Comparison of ENCODE assay signal across 9 cellular contexts in genomic region chr17:57892820-57893595, GRCh38. TPM values are rescaled to one million over a fixed set of nuclear protein-coding genes. Genes with fewer than 3 reads are reported as not detected.
A peak's percentile ranks its signal among the peaks of the same experiment; 100 is the strongest.
DNase-seq lines count a peak whose midpoint lies in the region; ATAC-seq and TF ChIP-seq lines count a peak whose summit lies in the region.
"Had no signal": no experiment of that assay in that cellular context is flagged by ENCODE, and none has a peak within 500 bp of the region (broad histone marks: within the 10 kb centered on the region; RNA-seq: fewer than 3 reads in every experiment).

No MANE protein-coding gene starts in this region.

- no peak for DNase-seq in activated naive CD8-positive, alpha-beta T cell treated with anti-CD3 and anti-CD28 coated beads, Interleukin-2, amount 10 ng/mL, durations not matched to agents 7 days and 5 days
- DNase-seq in activated naive CD8-positive, alpha-beta T cell treated with anti-CD3 and anti-CD28 coated beads for 36 hours, result no peak
- peak; percentile 99 for DNase-seq in coronary artery (ENCODE audit: low spot score)
- peak; percentile 69 to 90 for DNase-seq in left colon
- DNase-seq in spleen, result peak; percentile 90
- DNase-seq in NCI-H128 (lab: John Stamatoyannopoulos, UW; ENCODE audit: unreplicated experiment), result no peak
- DNase-seq in NCI-H1694 (lab: John Stamatoyannopoulos, UW), result no peak

- H3K4me1 ChIP-seq in OCI-LY1 (ENCODE audit: insufficient read depth, low read length, severe bottlenecking) (no peaks in the 10 kb centered on the region), spleen (peaks cover 7 to 83% (median 47%) of the 10 kb centered on the region in 6 donors)

- no peak overlapping the region for H3K27ac Mint-ChIP-seq in activated naive CD8-positive, alpha-beta T cell treated with anti-CD3 and anti-CD28 coated beads, Interleukin-2, amount 10 ng/mL, durations not matched to agents 7 days and 5 days
- no peak overlapping the region for H3K27ac Mint-ChIP-seq in activated naive CD8-positive, alpha-beta T cell treated with anti-CD3 and anti-CD28 coated beads for 36 hours
- H3K27ac Mint-ChIP-seq: activated naive CD4-positive, alpha-beta T cell treated with anti-CD3 and anti-CD28 coated beads, Interleukin-2, amount 50 U/mL, for 24 hours had no signal

- peaks cover 9% of the 10 kb centered on the region for H3K4me1 Mint-ChIP-seq in activated naive CD8-positive, alpha-beta T cell treated with anti-CD3 and anti-CD28 coated beads, Interleukin-2, amount 10 ng/mL, durations not matched to agents 7 days and 5 days
- H3K4me1 Mint-ChIP-seq in activated naive CD8-positive, alpha-beta T cell treated with anti-CD3 and anti-CD28 coated beads for 36 hours, result peaks cover 2% of the 10 kb centered on the region

- H3K27ac ChIP-seq in OCI-LY1 (ENCODE audit: low read depth, low read length, poor library complexity, severe bottlenecking), result no peak overlapping the region
- peak overlapping the region; percentile 91 to 98 for H3K27ac ChIP-seq in coronary artery
- peak overlapping the region; percentile 53 to 92 (median 86) for H3K27ac ChIP-seq in spleen

- no peaks in the 10 kb centered on the region for H3K79me2 ChIP-seq in OCI-LY1 (ENCODE audit: insufficient read depth, low read length)

- H3K9me3 Mint-ChIP-seq in activated naive CD8-positive, alpha-beta T cell treated with anti-CD3 and anti-CD28 coated beads, Interleukin-2, amount 10 ng/mL, durations not matched to agents 7 days and 5 days, result no peaks in the 10 kb centered on the region
- H3K9me3 Mint-ChIP-seq in activated naive CD8-positive, alpha-beta T cell treated with anti-CD3 and anti-CD28 coated beads for 36 hours, result no peaks in the 10 kb centered on the region
- H3K9me3 Mint-ChIP-seq: activated naive CD4-positive, alpha-beta T cell treated with anti-CD3 and anti-CD28 coated beads, Interleukin-2, amount 50 U/mL, for 24 hours had no signal

- POLR2A ChIA-PET in activated naive CD8-positive, alpha-beta T cell treated with anti-CD3 and anti-CD28 coated beads, Interleukin-2, amount 10 ng/mL, durations not matched to agents 7 days and 5 days (lab: Charles Lee), result interaction anchor here (1.0 to 1.3 kb wide), 4 partner anchors 19 to 104 kb away, joined by 3 to 5 read pairs (median 4); partner anchors contain the start of gene VEZF1

- H3K36me3 ChIP-seq in OCI-LY1 (ENCODE audit: insufficient read depth, low read length) (no peaks in the 10 kb centered on the region), spleen (no peaks in the 10 kb centered on the region)

- WGBS in spleen, 5 donors, result 15 to 28% (median 22%) methylated on average over 12 to 16 of the region's 16 CpGs

- H3K9me2 ChIP-seq in OCI-LY1 (ENCODE audit: low read depth, low read length), result no peaks in the 10 kb centered on the region

- H3K9ac ChIP-seq in OCI-LY1 (ENCODE audit: low read length), result no peak overlapping the region

- peak overlapping the region; percentile 29 for H3K4me3 Mint-ChIP-seq in activated naive CD8-positive, alpha-beta T cell treated with anti-CD3 and anti-CD28 coated beads, Interleukin-2, amount 10 ng/mL, durations not matched to agents 7 days and 5 days
- no peak overlapping the region for H3K4me3 Mint-ChIP-seq in activated naive CD8-positive, alpha-beta T cell treated with anti-CD3 and anti-CD28 coated beads for 36 hours
- H3K4me3 Mint-ChIP-seq: activated naive CD4-positive, alpha-beta T cell treated with anti-CD3 and anti-CD28 coated beads, Interleukin-2, amount 50 U/mL, for 24 hours had no signal

- H3K27me3 ChIP-seq in OCI-LY1 (ENCODE audit: insufficient read depth, low read length), result peaks cover 14% of the 10 kb centered on the region
- peaks cover 0 to 8% (median 0%) of the 10 kb centered on the region in 7 donors for H3K27me3 ChIP-seq in spleen (replicated peaks in 1 of 7)

- TF ChIP-seq CTCF in OCI-LY1 (IDR thresholded peaks at IDR 0.05; ENCODE audit: low read length) (peak; percentile 34; the same call in 1 of the 2 replicates), coronary artery (IDR thresholded peaks at IDR 0.05) (no peak), spleen (IDR thresholded peaks at IDR 0.05 in 8 of 11, conservative IDR thresholded peaks at IDR 0.05 in 3 of 11) (peak in 3 of 11 experiments; percentile 1 to 35 (median 6))

- ATAC-seq in activated naive CD8-positive, alpha-beta T cell treated with anti-CD3 and anti-CD28 coated beads, Interleukin-2, amount 10 ng/mL, durations not matched to agents 7 days and 5 days (ENCODE audit: low read depth), result peak; percentile 13
- ATAC-seq in left colon, result peak; percentile 66

- no peaks in the 10 kb centered on the region for H3F3A ChIP-seq in OCI-LY1 (ENCODE audit: insufficient read depth, low read length)

- H3K27me3 Mint-ChIP-seq in activated naive CD8-positive, alpha-beta T cell treated with anti-CD3 and anti-CD28 coated beads, Interleukin-2, amount 10 ng/mL, durations not matched to agents 7 days and 5 days, result peaks cover 11% of the 10 kb centered on the region
- no peaks in the 10 kb centered on the region for H3K27me3 Mint-ChIP-seq in activated naive CD8-positive, alpha-beta T cell treated with anti-CD3 and anti-CD28 coated beads for 36 hours
- H3K27me3 Mint-ChIP-seq: activated naive CD4-positive, alpha-beta T cell treated with anti-CD3 and anti-CD28 coated beads, Interleukin-2, amount 50 U/mL, for 24 hours had no signal

- intact Hi-C loops in left colon (cut with DNase I, micrococcal nuclease), result loop anchor here in 1 of 2 donors (5.0 to 10.0 kb wide), 2 partner anchors 59 to 92 kb away; partner anchors contain the start of gene VEZF1
- intact Hi-C loops in spleen (cut with DNase I; ENCODE audit: low total_unique reads), result loop anchor here (5.0 to 10.0 kb wide), 2 partner anchors 104 to 222 kb away; no protein-coding TSS in a partner anchor

- no peak for TF ChIP-seq POLR2A in spleen (IDR thresholded peaks at IDR 0.05)

- no peak overlapping the region for H3K4me2 ChIP-seq in OCI-LY1 (ENCODE audit: low read length)

- no peak overlapping the region for H2AFZ ChIP-seq in OCI-LY1 (ENCODE audit: low read length)

- no peak overlapping the region for H3K4me3 ChIP-seq in OCI-LY1 (ENCODE audit: low read depth, low read length, poor library complexity, severe bottlenecking)
- H3K4me3 ChIP-seq in coronary artery, result peak overlapping the region; percentile 46
- peak overlapping the region in 3 of 8 donors; percentile 18 to 44 (median 19) for H3K4me3 ChIP-seq in spleen

- H4K20me1 ChIP-seq in OCI-LY1 (ENCODE audit: insufficient read depth, low read length), result no peaks in the 10 kb centered on the region

- no peaks in the 10 kb centered on the region for H3K36me3 Mint-ChIP-seq in activated naive CD8-positive, alpha-beta T cell treated with anti-CD3 and anti-CD28 coated beads, Interleukin-2, amount 10 ng/mL, durations not matched to agents 7 days and 5 days
- no peaks in the 10 kb centered on the region for H3K36me3 Mint-ChIP-seq in activated naive CD8-positive, alpha-beta T cell treated with anti-CD3 and anti-CD28 coated beads for 36 hours
- H3K36me3 Mint-ChIP-seq: activated naive CD4-positive, alpha-beta T cell treated with anti-CD3 and anti-CD28 coated beads, Interleukin-2, amount 50 U/mL, for 24 hours had no signal

- H3K9me3 ChIP-seq in OCI-LY1 (ENCODE audit: low read length), result no peaks in the 10 kb centered on the region
- no peaks in the 10 kb centered on the region for H3K9me3 ChIP-seq in spleen

RNA-seq across cellular contexts. Expression of gene MRPS23, which starts 43.2 kb away (rescaled TPM):
- 10 to 100 TPM; 32.1 to 38.2 TPM for total RNA-seq in activated naive CD8-positive, alpha-beta T cell treated with anti-CD3 and anti-CD28 coated beads, Interleukin-2, amount 10 ng/mL, durations not matched to agents 7 days and 5 days
- total RNA-seq in activated naive CD8-positive, alpha-beta T cell treated with anti-CD3 and anti-CD28 coated beads for 36 hours, result 10 to 100 TPM; 85.0 to 91.4 TPM
- total RNA-seq in left colon (10 to 100 TPM; 18.0 to 21.3 TPM), spleen (10 to 100 TPM in 6 of 7 donors, 1 to 10 TPM in 1; 7.3 to 26.4 (median 22.4) TPM)
- polyA plus RNA-seq in spleen, result 10 to 100 TPM; 13.9 to 29.2 (median 28.6) TPM

Comparison
In these comparisons a context has a peak if more than half of its experiments do, and no peak if none do; other contexts are left out.
1. DNase-seq: peak in coronary artery (single experiment), left colon (2 of 2) and spleen (single experiment); none in activated naive CD8-positive, alpha-beta T cell treated with anti-CD3 and anti-CD28 coated beads, Interleukin-2, amount 10 ng/mL, durations not matched to agents 7 days and 5 days (single experiment), activated naive CD8-positive, alpha-beta T cell treated with anti-CD3 and anti-CD28 coated beads for 36 hours (single experiment), NCI-H128 (single experiment) and NCI-H1694 (single experiment).